Comparison of ENCODE assay signal across 1 cellular context in the genomic region with DNA sequence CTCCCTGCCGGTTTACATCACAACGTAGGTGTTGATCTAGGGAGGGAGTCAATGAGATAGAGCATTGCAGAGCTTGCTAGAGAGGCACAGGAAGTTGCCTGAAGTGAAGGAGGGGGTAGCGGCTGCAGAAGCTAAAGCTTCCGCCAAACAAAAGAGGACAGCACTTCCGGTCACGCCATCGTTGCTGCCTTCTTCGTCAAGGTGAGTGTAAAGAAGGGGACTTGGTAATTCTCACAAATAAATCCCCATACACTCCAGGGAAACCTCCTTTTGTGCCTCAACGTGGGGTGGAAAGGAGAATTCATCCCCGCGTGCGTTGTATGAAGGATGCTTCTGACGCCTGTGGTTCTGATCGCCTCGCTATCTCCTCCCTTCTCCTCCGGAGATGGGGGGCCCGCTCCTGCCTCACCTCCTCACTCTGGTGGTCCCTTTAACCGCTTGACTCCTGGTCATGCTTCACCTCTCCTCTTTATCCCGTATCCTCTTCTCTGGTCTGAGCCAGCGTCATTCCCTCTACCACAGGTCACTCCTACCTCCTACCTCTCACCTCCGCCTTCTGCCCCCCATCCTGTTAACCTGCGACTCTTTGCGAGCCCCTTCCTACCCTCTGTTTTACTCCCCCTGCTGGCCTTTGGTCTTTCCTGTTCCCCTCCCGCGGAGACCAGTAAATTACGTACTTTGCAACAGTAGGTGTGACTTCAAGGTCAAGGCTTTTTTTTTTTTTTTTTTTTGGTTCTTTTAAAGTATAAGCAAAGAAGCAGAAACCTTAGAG.
TF ChIP-seq lines count a peak whose summit lies in the region.

No MANE protein-coding gene starts in this region.

TF ChIP-seq in SK-N-SH, 30 proteins besides CTCF, POLR2A, EP300 and RAD21 (continued from another document):
- TF ChIP-seq RCOR1 (IDR thresholded peaks at IDR 0.05; ENCODE audit: low read length) (no peak), YY1 (IDR thresholded peaks at IDR 0.05; ENCODE audit: low read depth) (peak; percentile 53; the same call in 1 of the 2 replicates), POLR2AphosphoS5 (IDR thresholded peaks at IDR 0.05; ENCODE audit: low read depth, low read length) (peak; percentile 59; the same call in 1 of the 2 replicates), NRF1 (IDR thresholded peaks at IDR 0.05; ENCODE audit: low read depth, low read length) (no peak), EZH2phosphoT487 (IDR thresholded peaks at IDR 0.05; ENCODE audit: borderline replicate concordance, low read depth) (no peak), MXI1 (IDR thresholded peaks at IDR 0.05; ENCODE audit: low read depth, low read length) (no peak), FOXJ3 (CRISPR knock-in tag; IDR thresholded peaks at IDR 0.05) (no peak), SMC3 (IDR thresholded peaks at IDR 0.05; ENCODE audit: low read depth, low read length) (no peak), CHD2 (IDR thresholded peaks at IDR 0.05; ENCODE audit: low read length, partially characterized antibody) (peak; percentile 25), GATA2 (CRISPR knock-in tag; IDR thresholded peaks at IDR 0.05) (no peak), MEF2A (IDR thresholded peaks at IDR 0.05; ENCODE audit: borderline replicate concordance, low read depth) (no peak), ELF1 (IDR thresholded peaks at IDR 0.05) (peak; percentile 79), RXRA (IDR thresholded peaks at IDR 0.05; ENCODE audit: borderline replicate concordance, low read depth) (no peak), JUND (IDR thresholded peaks at IDR 0.05) (no peak), TAF1 (IDR thresholded peaks at IDR 0.05; ENCODE audit: borderline replicate concordance, low read depth, low read length) (peak; percentile 73)
- TF ChIP-seq, protein P1, sequence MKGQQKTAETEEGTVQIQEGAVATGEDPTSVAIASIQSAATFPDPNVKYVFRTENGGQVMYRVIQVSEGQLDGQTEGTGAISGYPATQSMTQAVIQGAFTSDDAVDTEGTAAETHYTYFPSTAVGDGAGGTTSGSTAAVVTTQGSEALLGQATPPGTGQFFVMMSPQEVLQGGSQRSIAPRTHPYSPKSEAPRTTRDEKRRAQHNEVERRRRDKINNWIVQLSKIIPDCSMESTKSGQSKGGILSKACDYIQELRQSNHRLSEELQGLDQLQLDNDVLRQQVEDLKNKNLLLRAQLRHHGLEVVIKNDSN (IDR thresholded peaks at IDR 0.05; ENCODE audit: borderline replicate concordance, low read depth) = no peak
- TF ChIP-seq, protein P2, sequence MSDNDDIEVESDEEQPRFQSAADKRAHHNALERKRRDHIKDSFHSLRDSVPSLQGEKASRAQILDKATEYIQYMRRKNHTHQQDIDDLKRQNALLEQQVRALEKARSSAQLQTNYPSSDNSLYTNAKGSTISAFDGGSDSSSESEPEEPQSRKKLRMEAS (IDR thresholded peaks at IDR 0.05; ENCODE audit: low read depth) = peak; percentile 69
- TF ChIP-seq, protein P3, sequence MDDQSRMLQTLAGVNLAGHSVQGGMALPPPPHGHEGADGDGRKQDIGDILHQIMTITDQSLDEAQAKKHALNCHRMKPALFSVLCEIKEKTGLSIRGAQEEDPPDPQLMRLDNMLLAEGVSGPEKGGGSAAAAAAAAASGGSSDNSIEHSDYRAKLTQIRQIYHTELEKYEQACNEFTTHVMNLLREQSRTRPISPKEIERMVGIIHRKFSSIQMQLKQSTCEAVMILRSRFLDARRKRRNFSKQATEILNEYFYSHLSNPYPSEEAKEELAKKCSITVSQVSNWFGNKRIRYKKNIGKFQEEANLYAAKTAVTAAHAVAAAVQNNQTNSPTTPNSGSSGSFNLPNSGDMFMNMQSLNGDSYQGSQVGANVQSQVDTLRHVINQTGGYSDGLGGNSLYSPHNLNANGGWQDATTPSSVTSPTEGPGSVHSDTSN (IDR thresholded peaks at IDR 0.05) = no peak
- TF ChIP-seq, protein P4, sequence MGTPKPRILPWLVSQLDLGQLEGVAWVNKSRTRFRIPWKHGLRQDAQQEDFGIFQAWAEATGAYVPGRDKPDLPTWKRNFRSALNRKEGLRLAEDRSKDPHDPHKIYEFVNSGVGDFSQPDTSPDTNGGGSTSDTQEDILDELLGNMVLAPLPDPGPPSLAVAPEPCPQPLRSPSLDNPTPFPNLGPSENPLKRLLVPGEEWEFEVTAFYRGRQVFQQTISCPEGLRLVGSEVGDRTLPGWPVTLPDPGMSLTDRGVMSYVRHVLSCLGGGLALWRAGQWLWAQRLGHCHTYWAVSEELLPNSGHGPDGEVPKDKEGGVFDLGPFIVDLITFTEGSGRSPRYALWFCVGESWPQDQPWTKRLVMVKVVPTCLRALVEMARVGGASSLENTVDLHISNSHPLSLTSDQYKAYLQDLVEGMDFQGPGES (IDR thresholded peaks at IDR 0.05; ENCODE audit: low read depth, low read length) = no peak
- TF ChIP-seq, protein P5, sequence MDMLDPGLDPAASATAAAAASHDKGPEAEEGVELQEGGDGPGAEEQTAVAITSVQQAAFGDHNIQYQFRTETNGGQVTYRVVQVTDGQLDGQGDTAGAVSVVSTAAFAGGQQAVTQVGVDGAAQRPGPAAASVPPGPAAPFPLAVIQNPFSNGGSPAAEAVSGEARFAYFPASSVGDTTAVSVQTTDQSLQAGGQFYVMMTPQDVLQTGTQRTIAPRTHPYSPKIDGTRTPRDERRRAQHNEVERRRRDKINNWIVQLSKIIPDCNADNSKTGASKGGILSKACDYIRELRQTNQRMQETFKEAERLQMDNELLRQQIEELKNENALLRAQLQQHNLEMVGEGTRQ (IDR thresholded peaks at IDR 0.05; ENCODE audit: borderline replicate concordance, low read depth, low read length) = no peak
